In the genomic region with DNA sequence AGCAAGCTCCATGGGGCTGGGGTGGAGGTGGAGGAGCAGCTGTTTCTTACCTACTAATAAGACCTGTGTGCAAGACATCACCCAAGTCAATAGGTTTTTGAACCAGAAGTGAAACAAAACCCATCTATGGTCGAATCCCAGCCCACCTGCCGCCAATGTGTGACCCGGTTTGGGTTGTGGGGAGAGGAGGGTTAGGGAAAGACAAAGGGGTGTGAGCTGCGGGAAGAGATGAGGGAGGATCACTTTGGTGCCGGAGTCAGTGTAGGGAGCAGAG, we compare ENCODE assay signal across 6 cellular contexts. TPM values are rescaled to one million over a fixed set of nuclear protein-coding genes. Genes with fewer than 3 reads are reported as not detected.
DNase-seq lines count a peak whose midpoint lies in the region; ATAC-seq, FAIRE-seq and TF ChIP-seq lines count a peak whose summit lies in the region.

No MANE protein-coding gene starts in this region.

- TF ChIP-seq CTCF in neural crest cell (conservative IDR thresholded peaks at IDR 0.05) (no peak), WERI-Rb-1 (IDR thresholded peaks at IDR 0.05; ENCODE audit: low read depth, low read length) (no peak)

- H3K9me3 ChIP-seq in WERI-Rb-1 (ENCODE audit: severe bottlenecking): no peaks in the 10 kb centered on the region

- FAIRE-seq in urothelium cell line (lab: Jason Lieb, UNC): no peak

- POLR2A ChIA-PET in activated naive CD8-positive, alpha-beta T cell treated with anti-CD3 and anti-CD28 coated beads, Interleukin-2, amount 10 ng/mL, durations not matched to agents 7 days and 5 days (lab: Charles Lee): interaction anchor here (0.6 to 3.6 kb wide), 19 partner anchors 8 to 123 kb away, joined by 3 to 25 read pairs (median 5); a partner anchor contains a TSS

- H3K36me3 Mint-ChIP-seq in activated naive CD8-positive, alpha-beta T cell treated with anti-CD3 and anti-CD28 coated beads, Interleukin-2, amount 10 ng/mL, durations not matched to agents 7 days and 5 days: peaks cover 21% of the 10 kb centered on the region
- peaks cover 4% of the 10 kb centered on the region for H3K36me3 Mint-ChIP-seq in neural crest cell (ENCODE audit: low read depth)

- H3K9me3 Mint-ChIP-seq in activated naive CD8-positive, alpha-beta T cell treated with anti-CD3 and anti-CD28 coated beads, Interleukin-2, amount 10 ng/mL, durations not matched to agents 7 days and 5 days: no peaks in the 10 kb centered on the region
- no peaks in the 10 kb centered on the region for H3K9me3 Mint-ChIP-seq in neural crest cell

- peak; percentile 7 for ATAC-seq in GM21390 (IDR thresholded peaks at IDR 0.05; ENCODE audit: unreplicated experiment)
- ATAC-seq in activated naive CD8-positive, alpha-beta T cell treated with anti-CD3 and anti-CD28 coated beads, Interleukin-2, amount 10 ng/mL, durations not matched to agents 7 days and 5 days (ENCODE audit: low read depth): peak; percentile 9
- no peak for ATAC-seq in HG02938 (IDR thresholded peaks at IDR 0.05; ENCODE audit: unreplicated experiment)

- H3K36me3 ChIP-seq in WERI-Rb-1: no peaks in the 10 kb centered on the region

- H3K27me3 ChIP-seq in WERI-Rb-1 (ENCODE audit: insufficient read depth, low read depth, severe bottlenecking): no peaks in the 10 kb centered on the region

- H3K4me3 ChIP-seq in WERI-Rb-1 (ENCODE audit: low read depth, low read length): no peak overlapping the region

- H3K4me3 Mint-ChIP-seq in activated naive CD8-positive, alpha-beta T cell treated with anti-CD3 and anti-CD28 coated beads, Interleukin-2, amount 10 ng/mL, durations not matched to agents 7 days and 5 days: peak overlapping the region; percentile 99
- peak overlapping the region; percentile 94 for H3K4me3 Mint-ChIP-seq in neural crest cell

- no peak for DNase-seq in activated naive CD8-positive, alpha-beta T cell treated with anti-CD3 and anti-CD28 coated beads, Interleukin-2, amount 10 ng/mL, durations not matched to agents 7 days and 5 days
- no peak for DNase-seq in neural crest cell (ENCODE audit: low read depth, low spot score)
- no peak for DNase-seq in WERI-Rb-1
- DNase-seq in urothelium cell line (ENCODE audit: low spot score): no peak

- H3K27me3 Mint-ChIP-seq in activated naive CD8-positive, alpha-beta T cell treated with anti-CD3 and anti-CD28 coated beads, Interleukin-2, amount 10 ng/mL, durations not matched to agents 7 days and 5 days: no peaks in the 10 kb centered on the region
- no peaks in the 10 kb centered on the region for H3K27me3 Mint-ChIP-seq in neural crest cell (ENCODE audit: low read depth)

- peaks cover 24% of the 10 kb centered on the region for H3K4me1 Mint-ChIP-seq in activated naive CD8-positive, alpha-beta T cell treated with anti-CD3 and anti-CD28 coated beads, Interleukin-2, amount 10 ng/mL, durations not matched to agents 7 days and 5 days
- peaks cover 22% of the 10 kb centered on the region for H3K4me1 Mint-ChIP-seq in neural crest cell

- peak overlapping the region; percentile 96 for H3K27ac Mint-ChIP-seq in activated naive CD8-positive, alpha-beta T cell treated with anti-CD3 and anti-CD28 coated beads, Interleukin-2, amount 10 ng/mL, durations not matched to agents 7 days and 5 days
- peak overlapping the region; percentile 95 for H3K27ac Mint-ChIP-seq in neural crest cell (ENCODE audit: unreplicated experiment)

- no peak overlapping the region for H3K27ac ChIP-seq in WERI-Rb-1

RNA-seq across cellular contexts. Expression of a gene that starts 0.6 kb away (rescaled TPM):
- total RNA-seq in activated naive CD8-positive, alpha-beta T cell treated with anti-CD3 and anti-CD28 coated beads, Interleukin-2, amount 10 ng/mL, durations not matched to agents 7 days and 5 days: 10 to 100 TPM; 73.6 to 73.8 TPM
- total RNA-seq in neural crest cell: 115 and 116 TPM in 2 replicates

RNA-seq across cellular contexts. Expression of a gene that starts 8.9 kb away (rescaled TPM):
- total RNA-seq in activated naive CD8-positive, alpha-beta T cell treated with anti-CD3 and anti-CD28 coated beads, Interleukin-2, amount 10 ng/mL, durations not matched to agents 7 days and 5 days: 10 to 100 TPM; 41.3 to 46.1 TPM
- total RNA-seq in neural crest cell: 7.5 and 7.7 TPM in 2 replicates

RNA-seq across cellular contexts. Expression of a gene that starts 16.1 kb away (rescaled TPM):
- 100 to 1,000 TPM; 128 to 135 TPM for total RNA-seq in activated naive CD8-positive, alpha-beta T cell treated with anti-CD3 and anti-CD28 coated beads, Interleukin-2, amount 10 ng/mL, durations not matched to agents 7 days and 5 days
- 20.6 and 25.1 TPM in 2 replicates for total RNA-seq in neural crest cell

RNA-seq across cellular contexts. Expression of a gene that starts 36.1 kb away (rescaled TPM):
- total RNA-seq in activated naive CD8-positive, alpha-beta T cell treated with anti-CD3 and anti-CD28 coated beads, Interleukin-2, amount 10 ng/mL, durations not matched to agents 7 days and 5 days: 100 to 1,000 TPM; 108 to 115 TPM
- total RNA-seq in neural crest cell: 75.1 and 81.0 TPM in 2 replicates

RNA-seq across cellular contexts. Expression of a gene that starts 41.3 kb away (rescaled TPM):
- total RNA-seq in activated naive CD8-positive, alpha-beta T cell treated with anti-CD3 and anti-CD28 coated beads, Interleukin-2, amount 10 ng/mL, durations not matched to agents 7 days and 5 days: 100 to 1,000 TPM; 123 to 126 TPM
- total RNA-seq in neural crest cell: 16.2 and 18.2 TPM in 2 replicates
